ENCODE assay signal across 8 cellular contexts in genomic region chr6:95091823-95092436, GRCh38.
A peak's percentile ranks its signal among the peaks of the same experiment; 100 is the strongest.
DNase-seq lines count a peak whose midpoint lies in the region; ATAC-seq, FAIRE-seq and TF ChIP-seq lines count a peak whose summit lies in the region.

No MANE protein-coding gene starts in this region.

- no peak for FAIRE-seq in HepG2 (lab: Jason Lieb, UNC)

- no peaks in the 10 kb centered on the region for H3K27me3 Mint-ChIP-seq in CD8-positive, alpha-beta T cell (ENCODE audit: low read depth)

- no peaks in the 10 kb centered on the region for H3K9me3 ChIP-seq in HepG2 (ENCODE audit: low read length)
- H3K9me3 ChIP-seq in CD8-positive, alpha-beta T cell (ENCODE audit: low read length), result no peaks in the 10 kb centered on the region

- H3K27ac Mint-ChIP-seq in CD8-positive, alpha-beta T cell, result no peak overlapping the region

- no peak overlapping the region for H3K4me3 Mint-ChIP-seq in CD8-positive, alpha-beta T cell

- no peaks in the 10 kb centered on the region for H3K79me2 ChIP-seq in HepG2 (ENCODE audit: insufficient read depth, low read length)

- DNase-seq in Caki2 (ENCODE audit: low read depth) (peak; percentile 42), NCI-H446 treated with DMSO at 0.1 percent for 48 hours (lab: John Stamatoyannopoulos, UW) (peak; percentile 75), astrocyte of the spinal cord (ENCODE audit: low read depth, low spot score) (peak; percentile 83), HepG2 (ENCODE audit: low spot score) (peak; percentile 41), GOT3 (lab: John Stamatoyannopoulos, UW) (no peak)
- DNase-seq in CD8-positive, alpha-beta T cell, result no peak

- H3K4me1 Mint-ChIP-seq in CD8-positive, alpha-beta T cell (ENCODE audit: low read depth), result no peaks in the 10 kb centered on the region

- no peaks in the 10 kb centered on the region for H3K27me3 ChIP-seq in HepG2 (ENCODE audit: control insufficient read depth in 1 of 2, insufficient read depth in 2 of 2, low read length in 2 of 2)
- no peaks in the 10 kb centered on the region for H3K27me3 ChIP-seq in CD8-positive, alpha-beta T cell (ENCODE audit: insufficient read depth, low read length)

- BruUV-seq in HepG2 (replicated peaks; lab: Mats Ljungman, UMichigan), result no TSS peak

- TF ChIP-seq CTCF in astrocyte of the spinal cord (IDR thresholded peaks at IDR 0.05; ENCODE audit: low read depth, low read length) (peak; percentile 49), HepG2 (CRISPR knock-in tag; IDR thresholded peaks at IDR 0.05) (peak; percentile 68)
- TF ChIP-seq CTCF in CD8-positive, alpha-beta T cell (IDR thresholded peaks at IDR 0.05), result no peak

- no peaks in the 10 kb centered on the region for H3K36me3 Mint-ChIP-seq in CD8-positive, alpha-beta T cell

- H3K36me3 ChIP-seq in HepG2 (replicated peaks in 1 of 2; ENCODE audit: control insufficient read depth in 1 of 2, insufficient read depth in 2 of 2, low read length in 2 of 2), result no peaks in the 10 kb centered on the region
- no peaks in the 10 kb centered on the region for H3K36me3 ChIP-seq in CD8-positive, alpha-beta T cell (ENCODE audit: insufficient read depth, low read length)

- no peaks in the 10 kb centered on the region for H4K20me1 ChIP-seq in HepG2 (ENCODE audit: insufficient read depth, low read length)

- H3K27ac ChIP-seq in HepG2 (ENCODE audit: extremely low read length, insufficient read depth, low read length), result no peak overlapping the region
- H3K27ac ChIP-seq in CD8-positive, alpha-beta T cell (ENCODE audit: low read depth, low read length), result no peak overlapping the region

- H3K9me3 Mint-ChIP-seq in CD8-positive, alpha-beta T cell, result no peaks in the 10 kb centered on the region

- no peak for TF ChIP-seq POLR2A in HepG2 (IDR thresholded peaks at IDR 0.05; ENCODE audit: insufficient read depth in 1 of 2, low read depth in 2 of 2, low read length in 2 of 2)

- H3K4me1 ChIP-seq in HepG2 (ENCODE audit: insufficient read depth, low read length), result no peaks in the 10 kb centered on the region
- H3K4me1 ChIP-seq in CD8-positive, alpha-beta T cell (ENCODE audit: insufficient read depth, low read length), result no peaks in the 10 kb centered on the region

- in situ Hi-C loops in Caki2 (cut with HindIII; ENCODE audit: low pct_unique_long_range_greater_than_20kb, low sequenced_read_pairs) (no loop called here), astrocyte of the spinal cord (cut with HindIII; ENCODE audit: low sequenced_read_pairs) (no loop called here), HepG2 (cut with HindIII; ENCODE audit: extremely low pct_ligation_motif_present, low pct_unique_long_range_greater_than_20kb) (no loop called here)

- TF ChIP-seq RAD21 in HepG2 (CRISPR knock-in tag; IDR thresholded peaks at IDR 0.05), result 0 out of 2 replicates have a peak, but pooled peaks have one; percentile 31

- WGBS in HepG2 (ENCODE audit: low lambda C conversion rate), result 38% methylated on average over 5 of the region's 5 CpGs

- CTCF ChIA-PET in HepG2 (lab: Yijun Ruan, JAX; ENCODE audit: low intra/inter-chr PET ratio, low total read pairs), result interaction anchor here (1.4 to 2.2 kb wide), 2 partner anchors 455 to 1668 kb away, joined by 5 to 13 read pairs; no protein-coding TSS in a partner anchor
- CTCF ChIA-PET in CD8-positive, alpha-beta T cell (lab: Charles Lee), result no interaction called here

- no peak overlapping the region for H3K9ac ChIP-seq in HepG2 (ENCODE audit: insufficient read depth, low read depth, low read length)

- POLR2A ChIA-PET in HepG2 (lab: Yijun Ruan, JAX), result no interaction called here
- POLR2A ChIA-PET in CD8-positive, alpha-beta T cell (lab: Charles Lee), result no interaction called here

- TF ChIP-seq EP300 in HepG2 (IDR thresholded peaks at IDR 0.05; ENCODE audit: low read depth in 2 of 2, low read length in 2 of 2) (no peak), HepG2 (CRISPR knock-in tag; IDR thresholded peaks at IDR 0.05; ENCODE audit: borderline replicate concordance) (no peak)

- no peak overlapping the region for H2AFZ ChIP-seq in HepG2 (ENCODE audit: low read length)

- no peak overlapping the region for H3K4me2 ChIP-seq in HepG2 (ENCODE audit: low read depth, low read length)

- H3K4me3 ChIP-seq in astrocyte of the spinal cord (ENCODE audit: low read depth, low read length) (no peak overlapping the region), HepG2 (replicated peaks in 1 of 3; ENCODE audit: insufficient read depth in 1 of 3, low read depth in 2 of 3, low read length in 3 of 3) (no peak overlapping the region)
- H3K4me3 ChIP-seq in CD8-positive, alpha-beta T cell (ENCODE audit: low read depth, low read length), result no peak overlapping the region

- peak; percentile 82 for ATAC-seq in GM19372 (IDR thresholded peaks at IDR 0.05; ENCODE audit: low read depth, unreplicated experiment)
- peak; percentile 88 for ATAC-seq in HG03354 (IDR thresholded peaks at IDR 0.05; ENCODE audit: poor library complexity, severe bottlenecking, unreplicated experiment)
- peak; percentile 85 for ATAC-seq in HepG2
- ATAC-seq in CD8-positive, alpha-beta T cell, result no peak

- intact Hi-C loops in HepG2 (cut with micrococcal nuclease; ENCODE audit: unreplicated experiment), result loop anchor here (1.0 kb wide), 1 partner anchor 455 kb away; no protein-coding TSS in a partner anchor
- intact Hi-C loops in CD8-positive, alpha-beta T cell (cut with DNase I, micrococcal nuclease), result no loop called here

TF ChIP-seq in HepG2, 621 proteins besides CTCF, POLR2A, EP300 and RAD21 (continues in another document):
- TF ChIP-seq SRSF9 (IDR thresholded peaks at IDR 0.05; ENCODE audit: borderline replicate concordance, insufficient read depth, low read depth, low read length, poor library complexity, severe bottlenecking), result no peak
- no peak for TF ChIP-seq FOSL1 (CRISPR knock-in tag; IDR thresholded peaks at IDR 0.05; ENCODE audit: borderline replicate concordance)
- TF ChIP-seq ZFP62 (CRISPR knock-in tag; IDR thresholded peaks at IDR 0.05), result no peak
- TF ChIP-seq ZNF281 (CRISPR knock-in tag; IDR thresholded peaks at IDR 0.05; ENCODE audit: borderline replicate concordance), result no peak
- no peak for TF ChIP-seq ZMAT3 (CRISPR knock-in tag; conservative IDR thresholded peaks at IDR 0.05)
- no peak for TF ChIP-seq SMAD1 (CRISPR knock-in tag; IDR thresholded peaks at IDR 0.05; ENCODE audit: borderline replicate concordance, low read depth)
- TF ChIP-seq HHEX (CRISPR knock-in tag; IDR thresholded peaks at IDR 0.05), result no peak
- TF ChIP-seq ZNF704 (CRISPR knock-in tag; IDR thresholded peaks at IDR 0.05; ENCODE audit: borderline replicate concordance), result no peak
- no peak for TF ChIP-seq TGIF2 (CRISPR knock-in tag; IDR thresholded peaks at IDR 0.05)

Comparison
In these comparisons a context has a peak if more than half of its experiments do, and no peak if none do; other contexts are left out.
1. DNase-seq: peak in Caki2 (single experiment), NCI-H446 treated with DMSO at 0.1 percent for 48 hours (single experiment), astrocyte of the spinal cord (single experiment) and HepG2 (single experiment); none in GOT3 (single experiment) and CD8-positive, alpha-beta T cell (0 of 7).